Comparison of ENCODE assay signal across 1 cellular context in the genomic region with DNA sequence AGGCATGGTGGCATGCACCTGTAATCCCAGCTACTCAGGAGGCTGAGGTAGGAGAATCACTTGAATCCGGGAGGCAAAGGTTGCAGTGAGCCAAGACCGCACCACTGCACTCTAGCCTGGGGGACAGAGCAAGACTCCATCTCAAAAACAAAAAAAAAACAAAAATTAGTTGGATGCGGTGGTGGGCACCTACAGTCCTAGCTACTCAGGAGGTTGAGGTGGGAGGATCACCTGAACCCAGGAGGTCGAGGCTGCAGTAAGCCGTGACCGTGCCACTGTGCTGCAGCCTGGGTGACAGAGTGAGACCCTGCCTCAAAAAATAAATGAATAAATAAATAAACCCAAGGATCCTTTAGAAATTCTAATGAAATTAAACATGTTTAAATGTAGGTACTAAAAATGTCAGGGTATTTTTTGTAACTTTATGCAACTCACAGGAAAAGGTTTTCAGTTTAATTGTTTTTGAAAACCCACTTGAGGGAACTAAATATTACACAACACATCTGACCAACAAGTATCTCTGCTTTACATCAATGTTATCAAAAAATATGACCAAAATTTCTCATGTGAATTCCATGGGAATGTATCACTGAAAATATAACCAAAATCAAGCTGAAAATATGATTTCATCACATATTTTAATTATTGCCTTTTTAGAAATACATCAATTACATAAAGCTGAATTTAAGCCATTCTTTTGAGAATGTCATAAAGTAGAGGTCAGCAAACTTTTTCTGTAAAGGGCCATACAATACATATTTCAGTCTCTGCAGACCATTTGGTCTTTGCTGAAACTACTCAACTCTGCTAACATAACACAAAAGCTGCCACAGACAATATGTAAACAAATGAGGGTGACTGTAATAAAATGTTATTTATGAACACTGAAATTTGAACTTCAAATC.
A peak's percentile ranks its signal among the peaks of the same experiment; 100 is the strongest.
TF ChIP-seq lines count a peak whose summit lies in the region.

No MANE protein-coding gene starts in this region.

TF ChIP-seq in HepG2, 621 proteins besides CTCF, POLR2A, EP300 and RAD21:
- TF ChIP-seq SMAD1 (CRISPR knock-in tag; IDR thresholded peaks at IDR 0.05; ENCODE audit: borderline replicate concordance, low read depth) (no peak), NFYB (CRISPR knock-in tag; IDR thresholded peaks at IDR 0.05) (no peak), CEBPB (IDR thresholded peaks at IDR 0.05; ENCODE audit: borderline replicate concordance, low read depth, low read length) (0 out of 2 replicates have a peak, but pooled peaks have one; percentile 3)
